ENCODE assay signal across 8 cellular contexts in the genomic region with DNA sequence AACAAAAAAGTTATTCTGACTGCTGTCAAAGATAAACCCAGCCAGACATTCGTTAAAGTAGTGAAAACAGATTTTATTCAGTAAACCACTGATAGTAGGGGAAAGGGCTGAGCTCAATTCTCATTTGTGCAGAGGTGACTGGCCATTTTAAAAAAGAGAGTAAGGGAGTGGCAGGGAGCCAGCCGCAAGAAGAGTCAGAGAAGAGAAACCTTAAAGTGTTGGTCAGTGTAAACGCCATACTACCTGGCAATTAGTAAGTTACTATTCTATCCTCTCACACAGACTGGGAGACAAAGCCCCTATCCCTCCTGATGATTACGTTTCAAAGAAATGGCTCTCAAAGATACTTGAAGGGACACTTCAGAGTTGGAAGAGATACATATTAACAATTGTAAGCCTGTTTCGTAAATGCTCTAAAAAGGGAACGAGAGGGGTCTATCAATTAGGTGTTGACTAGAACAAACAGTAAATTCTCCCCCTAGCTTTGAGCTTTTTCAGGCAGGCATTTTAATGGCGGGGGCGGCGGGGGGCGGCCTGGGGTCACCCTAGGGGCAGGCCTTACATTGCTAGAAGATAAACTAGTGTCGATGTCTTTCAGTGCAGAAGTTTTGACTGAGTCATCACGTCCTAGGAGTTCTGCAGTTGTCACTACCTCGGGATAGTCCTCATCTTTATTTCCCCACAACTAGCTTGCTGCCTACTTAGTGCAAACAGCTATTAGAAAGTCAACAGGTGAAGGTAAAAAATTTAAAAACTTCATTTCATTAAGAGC. TPM values are rescaled to one million over a fixed set of nuclear protein-coding genes. Genes with fewer than 3 reads are reported as not detected.
DNase-seq lines count a peak whose midpoint lies in the region; ATAC-seq and TF ChIP-seq lines count a peak whose summit lies in the region.

No MANE protein-coding gene starts in this region.

- H3K4me3 ChIP-seq in epithelial cell of proximal tubule (ENCODE audit: low read depth, low read length): peak overlapping the region; percentile 94

- TF ChIP-seq CTCF in epithelial cell of proximal tubule (conservative IDR thresholded peaks at IDR 0.05; ENCODE audit: low read depth, low read length): no peak

- H3K4me1 Mint-ChIP-seq in T-helper 1 cell treated with Interleukin-12 subunit alpha and Interleukin-12 subunit beta and Interleukin-4 antibody, amounts not matched to agents 30 μg/mL and 1 μg/mL, for 36 hours (ENCODE audit: low read depth): peaks cover 42% of the 10 kb centered on the region

- DNase-seq in T-helper 1 cell (no peak), RPMI7951 (ENCODE audit: low read depth) (peak; percentile 15), epithelial cell of proximal tubule (ENCODE audit: low read depth) (no peak), renal cortical epithelial cell (ENCODE audit: low read depth) (peak; percentile 33), AG08396 (ENCODE audit: low spot score) (no peak)
- no peak for DNase-seq in stimulated activated CD4-positive, alpha-beta T cell treated with anti-CD3 and anti-CD28 coated beads, Interleukin-1b, Interleukin-23, amount 100 ng/mL, for 48 hours

- ATAC-seq in GM18505 (IDR thresholded peaks at IDR 0.05; ENCODE audit: unreplicated experiment): no peak

- H3K9me3 Mint-ChIP-seq in T-helper 1 cell treated with Interleukin-12 subunit alpha and Interleukin-12 subunit beta and Interleukin-4 antibody, amounts not matched to agents 30 μg/mL and 1 μg/mL, for 36 hours: no peaks in the 10 kb centered on the region

- no peak overlapping the region for H3K27ac Mint-ChIP-seq in T-helper 1 cell treated with Interleukin-12 subunit alpha and Interleukin-12 subunit beta and Interleukin-4 antibody, amounts not matched to agents 30 μg/mL and 1 μg/mL, for 36 hours

- no peak for TF ChIP-seq POLR2A in GM18505 (IDR thresholded peaks at IDR 0.05; ENCODE audit: borderline replicate concordance, extremely low read depth, insufficient read depth, insufficient read length)

- H3K36me3 Mint-ChIP-seq in T-helper 1 cell treated with Interleukin-12 subunit alpha and Interleukin-12 subunit beta and Interleukin-4 antibody, amounts not matched to agents 30 μg/mL and 1 μg/mL, for 36 hours (ENCODE audit: low read depth): peaks cover 5% of the 10 kb centered on the region

- H3K27me3 Mint-ChIP-seq in T-helper 1 cell treated with Interleukin-12 subunit alpha and Interleukin-12 subunit beta and Interleukin-4 antibody, amounts not matched to agents 30 μg/mL and 1 μg/mL, for 36 hours (ENCODE audit: low read depth): no peaks in the 10 kb centered on the region

- H3K4me3 Mint-ChIP-seq in T-helper 1 cell treated with Interleukin-12 subunit alpha and Interleukin-12 subunit beta and Interleukin-4 antibody, amounts not matched to agents 30 μg/mL and 1 μg/mL, for 36 hours: peak overlapping the region; percentile 97

RNA-seq across cellular contexts. Expression of gene ATP6V1D, which starts 1.8 kb away (rescaled TPM):
- 122 and 130 TPM in 2 replicates for total RNA-seq in RPMI7951 (2014; rRNA removed; shearing (Covaris generic))
- 82.9 and 142 TPM in 2 replicates for total RNA-seq in epithelial cell of proximal tubule
- 159 and 202 TPM in 2 replicates for total RNA-seq in renal cortical epithelial cell

RNA-seq across cellular contexts. Expression of gene EIF2S1, which starts 2.4 kb away (rescaled TPM):
- total RNA-seq in RPMI7951 (2014; rRNA removed; shearing (Covaris generic)): 254 and 258 TPM in 2 replicates
- 175 and 291 TPM in 2 replicates for total RNA-seq in epithelial cell of proximal tubule
- total RNA-seq in renal cortical epithelial cell: 177 and 261 TPM in 2 replicates

RNA-seq across cellular contexts. Expression of gene PLEK2, which starts 54.2 kb away (rescaled TPM):
- total RNA-seq in RPMI7951 (2014; rRNA removed; shearing (Covaris generic)): 13.7 and 14.5 TPM in 2 replicates
- 35.5 and 71.3 TPM in 2 replicates for total RNA-seq in epithelial cell of proximal tubule
- total RNA-seq in renal cortical epithelial cell: 12.9 and 126 TPM in 2 replicates

Comparison
In these comparisons a context has a peak if more than half of its experiments do, and no peak if none do; other contexts are left out.
1. DNase-seq: peak in RPMI7951 (single experiment) and renal cortical epithelial cell (single experiment); none in T-helper 1 cell (0 of 5), epithelial cell of proximal tubule (single experiment), AG08396 (single experiment) and stimulated activated CD4-positive, alpha-beta T cell treated with anti-CD3 and anti-CD28 coated beads, Interleukin-1b, Interleukin-23, amount 100 ng/mL, for 48 hours (single experiment).